ENCODE assay signal across 9 cellular contexts in genomic region chr13:62209539-62209938, GRCh38.
DNase-seq lines count a peak whose midpoint lies in the region; ATAC-seq and TF ChIP-seq lines count a peak whose summit lies in the region.
"Had no signal": no experiment of that assay in that cellular context is flagged by ENCODE, and none has a peak within 500 bp of the region (broad histone marks: within the 10 kb centered on the region; RNA-seq: fewer than 3 reads in every experiment).

No MANE protein-coding gene starts in this region.

- no peak for TF ChIP-seq POLR2A in IMR-90 (IDR thresholded peaks at IDR 0.05; ENCODE audit: low read depth, low read length)

- no peaks in the 10 kb centered on the region for H3K79me1 ChIP-seq in IMR-90 (ENCODE audit: low read depth in 1 of 2, low read length in 2 of 2)

- H3K4ac ChIP-seq in IMR-90 (ENCODE audit: low read depth, low read length): no peak overlapping the region

- no peak overlapping the region for H4K8ac ChIP-seq in IMR-90 (ENCODE audit: low read depth in 2 of 2, low read length in 2 of 2)

- peaks cover 0 to 12% of the 10 kb centered on the region in 2 donors for H3K36me3 Mint-ChIP-seq in activated naive CD4-positive, alpha-beta T cell treated with anti-CD3 and anti-CD28 coated beads, Interleukin-2, amount 50 U/mL, for 72 hours

- H3K14ac ChIP-seq in IMR-90 (replicated peaks; ENCODE audit: low read depth, low read length): no peak overlapping the region

- WGBS in IMR-90 (ENCODE audit: extremely low coverage in 2 of 2, insufficient read length in 1 of 2), 2 experiments: no CpG with 5 or more reads among the region's 10 CpGs

- no peak overlapping the region for H2BK5ac ChIP-seq in IMR-90 (ENCODE audit: low read depth, low read length, poor library complexity, severe bottlenecking)

- POLR2A ChIA-PET in IMR-90 (lab: Charles Lee; ENCODE audit: unreplicated experiment): no interaction called here
- POLR2A ChIA-PET in Panc1 (lab: Charles Lee): no interaction called here

- no peaks in the 10 kb centered on the region for H3K4me1 ChIP-seq in IMR-90 (ENCODE audit: control insufficient read depth, insufficient read depth, low read length)
- no peaks in the 10 kb centered on the region for H3K4me1 ChIP-seq in Panc1 (ENCODE audit: control insufficient read depth, insufficient read depth, low read length)

- TF ChIP-seq CTCF in IMR-90 (conservative IDR thresholded peaks at IDR 0.05; ENCODE audit: low read depth, low read length): no peak
- no peak for TF ChIP-seq CTCF in Panc1 (IDR thresholded peaks at IDR 0.05)

- no peak overlapping the region for H3K4me3 ChIP-seq in IMR-90 (ENCODE audit: insufficient read depth, low read depth, low read length)
- H3K4me3 ChIP-seq in Panc1 (ENCODE audit: low read depth in 2 of 2, low read length in 2 of 2): peak overlapping the region; percentile 30 to 46

- H3K27ac Mint-ChIP-seq in activated naive CD4-positive, alpha-beta T cell treated with anti-CD3 and anti-CD28 coated beads, Interleukin-2, amount 50 U/mL, for 72 hours: no peak overlapping the region
- H3K27ac Mint-ChIP-seq: T-helper 2 cell treated with Interferon-gamma antibody and Interleukin-4, amounts not matched to agents 5 μg/mL and 100 μg/mL, for 36 hours had no signal

- in situ Hi-C loops in IMR-90 (cut with MboI; ENCODE audit: low sequenced_read_pairs): no loop called here
- in situ Hi-C loops in Panc1 (cut with HindIII; ENCODE audit: low pct_unique_long_range_greater_than_20kb, low sequenced_read_pairs): no loop called here

- no peaks in the 10 kb centered on the region for H3K9me1 ChIP-seq in IMR-90 (ENCODE audit: insufficient read depth, low read length)

- no peak overlapping the region for H4K5ac ChIP-seq in IMR-90 (ENCODE audit: low read depth, low read length)

- no peak overlapping the region for H2BK120ac ChIP-seq in IMR-90 (ENCODE audit: low read depth, low read length)

- BruUV-seq in IMR-90 (replicated peaks; lab: Mats Ljungman, UMichigan) (no TSS peak), Panc1 (replicated peaks; lab: Mats Ljungman, UMichigan) (no TSS peak)

- no peak overlapping the region for H4K91ac ChIP-seq in IMR-90 (ENCODE audit: insufficient read depth, low read depth, low read length)

- no peak overlapping the region for H2BK20ac ChIP-seq in IMR-90 (ENCODE audit: low read depth, low read length)

- H3K18ac ChIP-seq in IMR-90 (ENCODE audit: low read depth, low read length): no peak overlapping the region

- H2BK15ac ChIP-seq in IMR-90 (ENCODE audit: low read depth, low read length): no peak overlapping the region

- H2AK5ac ChIP-seq in IMR-90 (ENCODE audit: low read depth, low read length): no peak overlapping the region

- DNase-seq in IMR-90 (no peak), Panc1 (ENCODE audit: low read depth, low spot score) (no peak), NCI-H2196 treated with DMSO at 0.1 percent for 48 hours (lab: John Stamatoyannopoulos, UW; ENCODE audit: unreplicated experiment) (no peak), Right ventricle myocardium inferior (ENCODE audit: missing footprints) (no peak), D341Med (ENCODE audit: low spot score) (no peak)
- DNase-seq in activated naive CD4-positive, alpha-beta T cell treated with anti-CD3 and anti-CD28 coated beads, Interleukin-2, amount 50 U/mL, for 72 hours (ENCODE audit: low spot score in 2 of 2): no peak

- CTCF ChIA-PET in IMR-90 (lab: Yijun Ruan, JAX): no interaction called here
- CTCF ChIA-PET in Panc1 (lab: Charles Lee): no interaction called here

- H4K20me1 ChIP-seq in IMR-90 (ENCODE audit: insufficient read depth, low read length): no peaks in the 10 kb centered on the region

- no peak overlapping the region for H2AK9ac ChIP-seq in IMR-90 (replicated peaks; ENCODE audit: low read depth, low read length, poor library complexity)

- no peak overlapping the region for H3K9ac ChIP-seq in IMR-90 (ENCODE audit: low read depth, low read length)

- H2AFZ ChIP-seq in IMR-90 (replicated peaks; ENCODE audit: low read length, poor library complexity): no peak overlapping the region

- H3K56ac ChIP-seq in IMR-90 (ENCODE audit: extremely low read depth, insufficient read depth, low read length): no peak overlapping the region

- H3K9me3 ChIP-seq in IMR-90 (ENCODE audit: control insufficient read depth, insufficient read depth, low read length): no peaks in the 10 kb centered on the region
- H3K9me3 ChIP-seq in Panc1 (ENCODE audit: control insufficient read depth, insufficient read depth, low read depth, low read length): no peaks in the 10 kb centered on the region

- no peaks in the 10 kb centered on the region for H3K27me3 ChIP-seq in IMR-90 (ENCODE audit: control insufficient read depth, insufficient read depth, low read length)
- H3K27me3 ChIP-seq in Panc1 (ENCODE audit: control insufficient read depth, insufficient read depth, low read length): no peaks in the 10 kb centered on the region

- H3K4me2 ChIP-seq in IMR-90 (ENCODE audit: low read depth, low read length): peak overlapping the region; percentile 40; the same call in 1 of the 2 replicates

- H3K9me3 Mint-ChIP-seq in activated naive CD4-positive, alpha-beta T cell treated with anti-CD3 and anti-CD28 coated beads, Interleukin-2, amount 50 U/mL, for 72 hours: peaks cover 23 to 32% of the 10 kb centered on the region in 2 donors

- ATAC-seq in GM18870 (IDR thresholded peaks at IDR 0.05; ENCODE audit: unreplicated experiment) (peak; percentile 77), HG02610 (IDR thresholded peaks at IDR 0.05; ENCODE audit: unreplicated experiment) (peak; percentile 81), IMR-90 (ENCODE audit: low read depth) (no peak), Panc1 (no peak), Right ventricle myocardium inferior (no peak)
- ATAC-seq in activated naive CD4-positive, alpha-beta T cell treated with anti-CD3 and anti-CD28 coated beads, Interleukin-2, amount 50 U/mL, for 72 hours: no peak

- TF ChIP-seq RAD21 in IMR-90 (IDR thresholded peaks at IDR 0.05; ENCODE audit: low read length): no peak

- intact Hi-C loops in IMR-90 (cut with micrococcal nuclease): no loop called here
- intact Hi-C loops in Panc1 (cut with micrococcal nuclease; ENCODE audit: unreplicated experiment): no loop called here
- intact Hi-C loops in Right ventricle myocardium inferior (cut with DNase I): no loop called here

- no peak overlapping the region for H3K23ac ChIP-seq in IMR-90 (ENCODE audit: low read depth, low read length)

- no peak overlapping the region for H3K27ac ChIP-seq in IMR-90 (ENCODE audit: insufficient read depth, low read length)
- H3K27ac ChIP-seq in Panc1 (ENCODE audit: low read length): no peak overlapping the region

- no peaks in the 10 kb centered on the region for H3K36me3 ChIP-seq in IMR-90 (ENCODE audit: control insufficient read depth, insufficient read depth, low read length)
- no peaks in the 10 kb centered on the region for H3K36me3 ChIP-seq in Panc1 (ENCODE audit: control insufficient read depth, insufficient read depth, low read length)

- dilution Hi-C loops in IMR-90 (cut with HindIII; ENCODE audit: low sequenced_read_pairs, unreplicated experiment): no loop called here

TF ChIP-seq in IMR-90, 13 proteins besides CTCF, POLR2A, EP300 and RAD21:
- TF ChIP-seq, protein P1, sequence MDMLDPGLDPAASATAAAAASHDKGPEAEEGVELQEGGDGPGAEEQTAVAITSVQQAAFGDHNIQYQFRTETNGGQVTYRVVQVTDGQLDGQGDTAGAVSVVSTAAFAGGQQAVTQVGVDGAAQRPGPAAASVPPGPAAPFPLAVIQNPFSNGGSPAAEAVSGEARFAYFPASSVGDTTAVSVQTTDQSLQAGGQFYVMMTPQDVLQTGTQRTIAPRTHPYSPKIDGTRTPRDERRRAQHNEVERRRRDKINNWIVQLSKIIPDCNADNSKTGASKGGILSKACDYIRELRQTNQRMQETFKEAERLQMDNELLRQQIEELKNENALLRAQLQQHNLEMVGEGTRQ (IDR thresholded peaks at IDR 0.05; ENCODE audit: low read depth, low read length): no peak
- no peak for TF ChIP-seq MAFK (IDR thresholded peaks at IDR 0.05; ENCODE audit: low read depth, low read length)
- TF ChIP-seq NFE2L2 (IDR thresholded peaks at IDR 0.05; ENCODE audit: low read depth, low read length): no peak
- TF ChIP-seq CEBPB (IDR thresholded peaks at IDR 0.05; ENCODE audit: low read depth, low read length): no peak
- no peak for TF ChIP-seq RFX5 (IDR thresholded peaks at IDR 0.05; ENCODE audit: low read depth, low read length)
- TF ChIP-seq MAZ (IDR thresholded peaks at IDR 0.05; ENCODE audit: borderline replicate concordance, low read depth, low read length): no peak
- TF ChIP-seq ELK1 (IDR thresholded peaks at IDR 0.05; ENCODE audit: borderline replicate concordance, low read depth, low read length): no peak
- TF ChIP-seq MXI1 (IDR thresholded peaks at IDR 0.05; ENCODE audit: borderline replicate concordance, low read depth, low read length): no peak
- no peak for TF ChIP-seq RCOR1 (IDR thresholded peaks at IDR 0.05; ENCODE audit: insufficient replicate concordance, low read length)
- no peak for TF ChIP-seq FOS (IDR thresholded peaks at IDR 0.05; ENCODE audit: low read depth, low read length)
- no peak for TF ChIP-seq CHD1 (IDR thresholded peaks at IDR 0.05; ENCODE audit: low read depth, low read length)
- TF ChIP-seq SMC3 (IDR thresholded peaks at IDR 0.05; ENCODE audit: low read depth, low read length): no peak
- no peak for TF ChIP-seq BHLHE40 (IDR thresholded peaks at IDR 0.05; ENCODE audit: low read depth, low read length)

Comparison
In these comparisons a context has a peak if more than half of its experiments do, and no peak if none do; other contexts are left out.
1. ATAC-seq: peak in GM18870 (single experiment) and HG02610 (single experiment); none in IMR-90 (single experiment), Panc1 (single experiment), activated naive CD4-positive, alpha-beta T cell treated with anti-CD3 and anti-CD28 coated beads, Interleukin-2, amount 50 U/mL, for 72 hours (0 of 2) and Right ventricle myocardium inferior (single experiment).